In genomic region chr4:53015681-53016080, GRCh38 we compare ENCODE assay signal across 8 cellular contexts.
DNase-seq lines count a peak whose midpoint lies in the region; ATAC-seq and TF ChIP-seq lines count a peak whose summit lies in the region.

No MANE protein-coding gene starts in this region.

- H3K27ac ChIP-seq in adrenal gland (peak overlapping the region in 3 of 5 donors; percentile 10 to 33 (median 23)), upper lobe of right lung (no peak overlapping the region)

- H3K4me1 ChIP-seq in adrenal gland (replicated peaks in 1 of 2) (peaks cover 55 to 80% of the 10 kb centered on the region in 2 donors), upper lobe of right lung (peaks cover 10% of the 10 kb centered on the region)

- POLR2A ChIA-PET in GM10248 (lab: Yijun Ruan, JAX) = no interaction called here

- H3K36me3 ChIP-seq in adrenal gland (replicated peaks in 1 of 2) = no peaks in the 10 kb centered on the region
- no peaks in the 10 kb centered on the region for H3K36me3 ChIP-seq in upper lobe of right lung

- in situ Hi-C loops in GM13976 (cut with MboI; ENCODE audit: low sequenced_read_pairs, unreplicated experiment) = loop anchor here (25.0 kb wide), 1 partner anchor 1197 kb away; no protein-coding TSS in a partner anchor

- no peak for DNase-seq in GM10248 (ENCODE audit: extremely low spot score)
- DNase-seq in NCI-H1092 (lab: John Stamatoyannopoulos, UW) = peak; percentile 14
- peak in 5 of 7 donors; percentile 36 to 71 (median 56) for DNase-seq in adrenal gland
- DNase-seq in iris pigment epithelial cell (ENCODE audit: low read depth) = peak; percentile 75
- DNase-seq in upper lobe of right lung = no peak
- DNase-seq in stimulated activated naive CD4-positive, alpha-beta T cell (lab: John Stamatoyannopoulos, UW) = no peak
- no peak for DNase-seq in GM13976 (ENCODE audit: low spot score)

- ATAC-seq in upper lobe of right lung = no peak
- ATAC-seq in GM18867 (IDR thresholded peaks at IDR 0.05; ENCODE audit: unreplicated experiment) = no peak

- no peaks in the 10 kb centered on the region for H3K27me3 ChIP-seq in adrenal gland
- no peaks in the 10 kb centered on the region for H3K27me3 ChIP-seq in upper lobe of right lung

- CTCF ChIA-PET in GM10248 (lab: Yijun Ruan, JAX) = interaction anchor here (0.8 to 5.1 kb wide), 14 partner anchors 9 to 1218 kb away, joined by 3 to 35 read pairs (median 5); no protein-coding TSS in a partner anchor

- H3K9me3 ChIP-seq in adrenal gland (replicated peaks in 1 of 3) (no peaks in the 10 kb centered on the region), upper lobe of right lung (no peaks in the 10 kb centered on the region)

- WGBS in adrenal gland, 4 donors = 24 to 30% (median 26%) methylated on average over 5 of the region's 5 CpGs

- H3K4me3 ChIP-seq in adrenal gland (no peak overlapping the region), upper lobe of right lung (no peak overlapping the region)

- TF ChIP-seq CTCF in GM10248 (IDR thresholded peaks at IDR 0.05; ENCODE audit: control extremely low read depth, extremely low read depth, low read depth, missing control alignments) (peak; percentile 56), adrenal gland (IDR thresholded peaks at IDR 0.05) (peak; percentile 65 to 83 (median 71)), upper lobe of right lung (IDR thresholded peaks at IDR 0.05) (peak; percentile 56), GM13976 (IDR thresholded peaks at IDR 0.05; ENCODE audit: borderline replicate concordance, control extremely low read depth, extremely low read depth, insufficient read depth, missing control alignments) (no peak)

- no peak for TF ChIP-seq POLR2A in adrenal gland (IDR thresholded peaks at IDR 0.05)

- intact Hi-C loops in adrenal gland (cut with DNase I) (loop anchor here (5.0 to 10.0 kb wide), 4 partner anchors 179 to 1219 kb away; no protein-coding TSS in a partner anchor), upper lobe of right lung (cut with DNase I) (no loop called here)

Comparison
In these comparisons a context has a peak if more than half of its experiments do, and no peak if none do; other contexts are left out.
1. DNase-seq: peak in NCI-H1092 (single experiment), adrenal gland (5 of 7) and iris pigment epithelial cell (single experiment); none in GM10248 (single experiment), upper lobe of right lung (single experiment), stimulated activated naive CD4-positive, alpha-beta T cell (0 of 6) and GM13976 (single experiment).